Comparison of ENCODE assay signal across 8 cellular contexts in the genomic region with DNA sequence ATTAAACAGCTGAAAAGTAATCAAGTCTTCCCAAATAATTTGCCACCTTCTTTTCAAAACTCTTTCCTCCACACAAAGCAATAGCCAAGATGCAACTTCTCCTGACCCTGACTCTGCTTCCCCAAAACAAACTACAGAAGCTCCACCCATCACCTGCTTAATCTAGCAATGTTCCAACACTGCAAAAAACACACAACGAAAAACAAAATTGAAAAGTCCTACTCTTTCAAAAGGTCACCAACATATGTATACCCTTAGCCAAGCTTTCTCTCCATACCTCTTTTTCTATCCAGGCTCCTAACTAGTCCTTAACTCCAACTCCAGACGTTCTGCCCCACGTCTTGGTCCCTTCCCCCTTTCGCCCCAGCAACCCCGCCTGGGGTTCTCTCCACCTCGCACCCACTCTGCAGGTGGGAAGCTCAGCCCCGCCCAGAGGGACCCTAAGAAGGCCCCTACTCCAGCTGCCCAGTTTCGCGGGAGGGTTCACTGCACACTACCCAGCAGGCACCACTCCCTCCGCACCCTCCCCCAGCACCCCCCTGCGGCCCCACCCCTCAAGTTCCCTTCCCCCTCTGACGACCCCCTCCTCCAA. TPM values are rescaled to one million over a fixed set of nuclear protein-coding genes. Genes with fewer than 3 reads are reported as not detected.
DNase-seq lines count a peak whose midpoint lies in the region; ATAC-seq, FAIRE-seq and TF ChIP-seq lines count a peak whose summit lies in the region.

No MANE protein-coding gene starts in this region.

- TF ChIP-seq CTCF in HFF-Myc (IDR thresholded peaks at IDR 0.05; ENCODE audit: low read depth, low read length, missing control alignments) = no peak
- no peak for TF ChIP-seq CTCF in OCI-LY1 (IDR thresholded peaks at IDR 0.05; ENCODE audit: low read length)

- peaks cover 37% of the 10 kb centered on the region for H3K36me3 ChIP-seq in OCI-LY1 (ENCODE audit: insufficient read depth, low read length)

- no peak overlapping the region for H2AFZ ChIP-seq in OCI-LY1 (ENCODE audit: low read length)

- peak overlapping the region; percentile 75 for H3K27ac ChIP-seq in OCI-LY1 (ENCODE audit: low read depth, low read length, poor library complexity, severe bottlenecking)

- no peaks in the 10 kb centered on the region for H3K27me3 ChIP-seq in OCI-LY1 (ENCODE audit: insufficient read depth, low read length)

- H3K9me2 ChIP-seq in OCI-LY1 (ENCODE audit: low read depth, low read length) = no peaks in the 10 kb centered on the region

- H3K79me2 ChIP-seq in OCI-LY1 (ENCODE audit: insufficient read depth, low read length) = peaks cover 55% of the 10 kb centered on the region

- TF ChIP-seq POLR2A in GM12891 (IDR thresholded peaks at IDR 0.05; ENCODE audit: low read depth, low read length) = no peak

- H3K4me3 ChIP-seq in HFF-Myc (replicated peaks; ENCODE audit: low read depth, low read length) (peak overlapping the region; percentile 98), OCI-LY1 (ENCODE audit: low read depth, low read length, poor library complexity, severe bottlenecking) (peak overlapping the region; percentile 96)

- no peaks in the 10 kb centered on the region for H4K20me1 ChIP-seq in OCI-LY1 (ENCODE audit: insufficient read depth, low read length)

- H3F3A ChIP-seq in OCI-LY1 (ENCODE audit: insufficient read depth, low read length) = no peaks in the 10 kb centered on the region

- H3K4me2 ChIP-seq in OCI-LY1 (ENCODE audit: low read length) = peak overlapping the region; percentile 86

- peak overlapping the region; percentile 98 for H3K9ac ChIP-seq in OCI-LY1 (ENCODE audit: low read length)

- peak; percentile 48 for DNase-seq in GM12891 (ENCODE audit: insufficient read length, low spot score)
- DNase-seq in HFF-Myc (ENCODE audit: extremely low read depth, low read depth) = no peak
- DNase-seq in astrocyte of the hippocampus (ENCODE audit: low read depth, low spot score) = peak; percentile 23
- DNase-seq in iris pigment epithelial cell (ENCODE audit: low read depth) = peak; percentile 14
- peak; percentile 23 for DNase-seq in stimulated activated CD4-positive, alpha-beta T cell treated with anti-CD3 and anti-CD28 coated beads, Interleukin-1b, Interleukin-23, amount 100 ng/mL, for 48 hours
- DNase-seq in AG08395 (ENCODE audit: low spot score) = no peak

- FAIRE-seq in GM12891 (lab: Jason Lieb, UNC) = peak; percentile 38

- H3K9me3 ChIP-seq in OCI-LY1 (ENCODE audit: low read length) = peaks cover 21% of the 10 kb centered on the region

- H3K4me1 ChIP-seq in OCI-LY1 (ENCODE audit: insufficient read depth, low read length, severe bottlenecking) = peaks cover 45% of the 10 kb centered on the region

- ATAC-seq in GM19455 (IDR thresholded peaks at IDR 0.05; ENCODE audit: unreplicated experiment) = no peak

TF ChIP-seq in GM12891, 5 proteins besides CTCF, POLR2A, EP300 and RAD21:
- TF ChIP-seq POU2F2 (IDR thresholded peaks at IDR 0.05; ENCODE audit: low read depth, low read length) = no peak
- TF ChIP-seq PAX5 (IDR thresholded peaks at IDR 0.05; ENCODE audit: insufficient read depth, low read length, severe bottlenecking) = no peak
- TF ChIP-seq POLR2AphosphoS5 (IDR thresholded peaks at IDR 0.05; ENCODE audit: low read depth, low read length) = no peak
- no peak for TF ChIP-seq SPI1 (IDR thresholded peaks at IDR 0.05; ENCODE audit: low read depth, low read length)

RNA-seq across cellular contexts. Expression of a gene that starts 0.7 kb away (rescaled TPM):
- 76.8 TPM for polyA plus RNA-seq in GM12891 (2012; ENCODE audit: low read depth, missing spikeins)

Comparison
In these comparisons a context has a peak if more than half of its experiments do, and no peak if none do; other contexts are left out.
1. DNase-seq: peak in GM12891 (single experiment), astrocyte of the hippocampus (single experiment), iris pigment epithelial cell (single experiment) and stimulated activated CD4-positive, alpha-beta T cell treated with anti-CD3 and anti-CD28 coated beads, Interleukin-1b, Interleukin-23, amount 100 ng/mL, for 48 hours (single experiment); none in HFF-Myc (single experiment) and AG08395 (single experiment).